Comparison of ENCODE assay signal across 8 cellular contexts in the genomic region with DNA sequence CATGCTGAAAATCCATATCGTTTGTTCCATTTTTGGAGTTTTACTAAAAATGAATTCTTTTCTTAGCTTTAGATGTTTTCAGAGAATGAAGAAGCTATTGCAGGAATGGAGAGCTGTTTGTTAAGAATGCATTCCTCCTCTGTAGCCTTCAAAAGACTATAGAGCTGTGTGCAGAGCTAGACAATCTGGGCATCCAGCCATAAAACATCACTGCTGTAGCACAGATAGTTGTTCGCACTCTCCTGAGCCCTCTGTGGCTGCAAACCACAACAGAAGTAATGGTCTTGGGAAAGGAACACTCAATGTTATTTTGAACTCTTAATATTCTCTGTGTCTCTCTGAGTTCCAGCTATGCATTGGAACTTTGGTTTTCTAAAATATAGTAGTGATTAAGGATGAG. TPM values are rescaled to one million over a fixed set of nuclear protein-coding genes. Genes with fewer than 3 reads are reported as not detected.
DNase-seq lines count a peak whose midpoint lies in the region; ATAC-seq and TF ChIP-seq lines count a peak whose summit lies in the region.

No MANE protein-coding gene starts in this region.

- CTCF ChIA-PET in CD8-positive, alpha-beta T cell (lab: Charles Lee) = interaction anchor here (0.9 to 4.2 kb wide), 8 partner anchors 9 to 421 kb away, joined by 3 to 35 read pairs (median 4); no protein-coding TSS in a partner anchor

- peak overlapping the region; percentile 23 for H3K4me3 ChIP-seq in CD8-positive, alpha-beta T cell (ENCODE audit: low read depth, low read length)
- H3K4me3 ChIP-seq in fibroblast of pulmonary artery (replicated peaks; ENCODE audit: low read depth, low read length) (no peak overlapping the region), sigmoid colon (no peak overlapping the region)

- no peak for TF ChIP-seq CTCF in CD8-positive, alpha-beta T cell (IDR thresholded peaks at IDR 0.05)
- TF ChIP-seq CTCF in fibroblast of pulmonary artery (IDR thresholded peaks at IDR 0.05; ENCODE audit: low read length, missing control alignments) (no peak), sigmoid colon (IDR thresholded peaks at IDR 0.05) (no peak)

- TF ChIP-seq POLR2A in sigmoid colon (IDR thresholded peaks at IDR 0.05) = no peak

- H3K27ac Mint-ChIP-seq in CD8-positive, alpha-beta T cell = peak overlapping the region; percentile 56

- peaks cover 75% of the 10 kb centered on the region for H3K4me1 ChIP-seq in CD8-positive, alpha-beta T cell (ENCODE audit: insufficient read depth, low read length)
- H3K4me1 ChIP-seq in sigmoid colon = peaks cover 0 to 67% (median 48%) of the 10 kb centered on the region in 4 donors

- H3K9me3 ChIP-seq in CD8-positive, alpha-beta T cell (ENCODE audit: low read length) = no peaks in the 10 kb centered on the region
- H3K9me3 ChIP-seq in sigmoid colon = no peaks in the 10 kb centered on the region

- peaks cover 15% of the 10 kb centered on the region for H3K36me3 Mint-ChIP-seq in CD8-positive, alpha-beta T cell

- POLR2A ChIA-PET in CD8-positive, alpha-beta T cell (lab: Charles Lee) = interaction anchor here (0.6 to 1.2 kb wide), 9 partner anchors 9 to 317 kb away, joined by 3 to 5 read pairs (median 3); no protein-coding TSS in a partner anchor

- peaks cover 74% of the 10 kb centered on the region for H3K4me1 Mint-ChIP-seq in CD8-positive, alpha-beta T cell (ENCODE audit: low read depth)

- no peaks in the 10 kb centered on the region for H3K27me3 Mint-ChIP-seq in CD8-positive, alpha-beta T cell (ENCODE audit: low read depth)

- H3K36me3 ChIP-seq in CD8-positive, alpha-beta T cell (ENCODE audit: insufficient read depth, low read length) = no peaks in the 10 kb centered on the region
- H3K36me3 ChIP-seq in sigmoid colon = no peaks in the 10 kb centered on the region

- no peaks in the 10 kb centered on the region for H3K9me3 Mint-ChIP-seq in CD8-positive, alpha-beta T cell

- DNase-seq in CD8-positive, alpha-beta T cell = peak; percentile 13 to 79 (median 53)
- DNase-seq in NCI-H1092 (lab: John Stamatoyannopoulos, UW) = peak; percentile 28
- DNase-seq in activated CD4-positive, alpha-beta T cell treated with anti-CD3 and anti-CD28 coated beads for 48 hours = peak; percentile 45
- DNase-seq in fibroblast of pulmonary artery (ENCODE audit: low read depth) = peak; percentile 91
- peak; percentile 73 for DNase-seq in sigmoid colon
- DNase-seq in HPDE6-E6E7 (ENCODE audit: extremely low spot score) = no peak
- no peak for DNase-seq in NCI-H146 treated with DMSO at 0.1 percent for 48 hours (lab: John Stamatoyannopoulos, UW; ENCODE audit: unreplicated experiment)

- TF ChIP-seq EP300 in sigmoid colon (IDR thresholded peaks at IDR 0.05) = no peak

- no peaks in the 10 kb centered on the region for H3K27me3 ChIP-seq in CD8-positive, alpha-beta T cell (ENCODE audit: insufficient read depth, low read length)
- H3K27me3 ChIP-seq in sigmoid colon = no peaks in the 10 kb centered on the region

- peak; percentile 53 for ATAC-seq in CD8-positive, alpha-beta T cell
- ATAC-seq in GM19397 (IDR thresholded peaks at IDR 0.05; ENCODE audit: unreplicated experiment) = no peak

- peak overlapping the region; percentile 71 for H3K4me3 Mint-ChIP-seq in CD8-positive, alpha-beta T cell

- WGBS in sigmoid colon, 2 donors = 43 to 83% methylated on average over 2 of the region's 2 CpGs

- no peak overlapping the region for H3K27ac ChIP-seq in CD8-positive, alpha-beta T cell (ENCODE audit: low read depth, low read length)
- H3K27ac ChIP-seq in sigmoid colon = peak overlapping the region in 3 of 4 donors; percentile 17 to 44 (median 38)

- intact Hi-C loops in CD8-positive, alpha-beta T cell (cut with DNase I, micrococcal nuclease) = loop anchor here (1.0 to 5.0 kb wide), 4 partner anchors 34 to 296 kb away; no protein-coding TSS in a partner anchor
- intact Hi-C loops in sigmoid colon (cut with DNase I) = loop anchor here (5.0 kb wide), 1 partner anchor 421 kb away; no protein-coding TSS in a partner anchor

RNA-seq across cellular contexts. Expression of a gene that starts 4.9 kb away (rescaled TPM):
- total RNA-seq in CD8-positive, alpha-beta T cell = 10 to 100 TPM; 49.3 to 53.8 TPM
- 10 to 100 TPM in 3 of 4 donors, 1 to 10 TPM in 1; 5.8 to 22.1 (median 18.2) TPM for total RNA-seq in sigmoid colon
- polyA plus RNA-seq in sigmoid colon = 1 to 10 TPM in 2 of 3 donors, under 1 TPM in 1; 0.92 to 6.3 (median 3.0) TPM

Comparison
In these comparisons a context has a peak if more than half of its experiments do, and no peak if none do; other contexts are left out.
1. DNase-seq: peak in CD8-positive, alpha-beta T cell (7 of 7), NCI-H1092 (single experiment), activated CD4-positive, alpha-beta T cell treated with anti-CD3 and anti-CD28 coated beads for 48 hours (single experiment), fibroblast of pulmonary artery (single experiment) and sigmoid colon (single experiment); none in HPDE6-E6E7 (single experiment) and NCI-H146 treated with DMSO at 0.1 percent for 48 hours (single experiment).